ENCODE assay signal across 7 cellular contexts in the genomic region with DNA sequence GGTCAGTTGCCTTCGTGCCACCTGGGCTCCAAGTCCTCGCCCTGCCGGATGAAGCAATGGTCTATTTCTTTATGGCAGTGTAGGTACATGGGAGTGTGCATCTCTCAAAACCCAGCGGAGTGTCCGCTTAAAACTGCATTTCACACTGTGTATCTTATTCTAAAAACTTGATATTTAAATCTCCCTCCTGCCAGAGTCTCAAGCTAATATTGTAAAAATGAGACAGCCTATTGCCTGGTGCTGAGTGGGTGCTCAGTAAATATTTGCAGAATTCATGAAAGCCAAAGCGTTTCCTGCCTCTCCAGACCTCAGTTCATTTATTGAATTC. TPM values are rescaled to one million over a fixed set of nuclear protein-coding genes. Genes with fewer than 3 reads are reported as not detected.
DNase-seq lines count a peak whose midpoint lies in the region; ATAC-seq lines count a peak whose summit lies in the region.

No MANE protein-coding gene starts in this region.

- H3K4me3 ChIP-seq in NT2/D1 (ENCODE audit: insufficient read length, low read depth) (peak overlapping the region; percentile 33), trophoblast cell (ENCODE audit: low read depth, low read length) (peak overlapping the region; percentile 73)

- H3K4me1 ChIP-seq in NT2/D1 (ENCODE audit: insufficient read depth, insufficient read length) (peaks cover 6% of the 10 kb centered on the region), trophoblast cell (ENCODE audit: control insufficient read depth in 1 of 2, insufficient read depth in 2 of 2, low read length in 2 of 2) (peaks cover 8 to 15% of the 10 kb centered on the region in 2 experiments)

- peak overlapping the region; percentile 79 for H3K4me2 ChIP-seq in trophoblast cell (ENCODE audit: low read length)

- H3K27me3 ChIP-seq in NT2/D1 (ENCODE audit: insufficient read depth, insufficient read length) (peaks cover 6% of the 10 kb centered on the region), trophoblast cell (ENCODE audit: insufficient read depth, low read length) (no peaks in the 10 kb centered on the region)

- H3K27ac ChIP-seq in epithelial cell of prostate (peak overlapping the region; percentile 66), trophoblast cell (ENCODE audit: low read depth, low read length) (no peak overlapping the region)

- no peak overlapping the region for H3K23ac ChIP-seq in trophoblast cell (ENCODE audit: low read length)

- H3K79me1 ChIP-seq in trophoblast cell (ENCODE audit: low read length) = peaks cover 13% of the 10 kb centered on the region

- H4K91ac ChIP-seq in trophoblast cell (ENCODE audit: low read depth, low read length) = no peak overlapping the region

- no peak overlapping the region for H2BK12ac ChIP-seq in trophoblast cell (ENCODE audit: low read length)

- no peak for DNase-seq in NT2/D1 (ENCODE audit: low read depth, low spot score)
- no peak for DNase-seq in epithelial cell of prostate (ENCODE audit: low read depth, low spot score)
- DNase-seq in trophoblast cell = peak in 1 of 2 donors; percentile 27
- DNase-seq in NCI-H82 (lab: John Stamatoyannopoulos, UW) = no peak
- DNase-seq in iPS-NIHi7 (ENCODE audit: extremely low spot score) = no peak
- DNase-seq in AG08396 (ENCODE audit: low spot score) = no peak

- no peak overlapping the region for H3K18ac ChIP-seq in trophoblast cell (ENCODE audit: low read length)

- no peak overlapping the region for H2AK5ac ChIP-seq in trophoblast cell (ENCODE audit: low read length)

- no CpG with 5 or more reads among the region's 6 CpGs for whole genome bisulfite sequencing in trophoblast cell (ENCODE audit: extremely low coverage, insufficient coverage, insufficient read length)

- no peaks in the 10 kb centered on the region for H3K9me3 ChIP-seq in NT2/D1 (ENCODE audit: insufficient read depth, low read length)
- no peaks in the 10 kb centered on the region for H3K9me3 ChIP-seq in trophoblast cell (ENCODE audit: insufficient read depth, low read depth, low read length)

- H2BK120ac ChIP-seq in trophoblast cell (ENCODE audit: insufficient read depth, low read length, poor library complexity) = no peak overlapping the region

- H2AFZ ChIP-seq in trophoblast cell (ENCODE audit: insufficient read depth, low read length, poor library complexity) = peak overlapping the region; percentile 83

- peaks cover 2% of the 10 kb centered on the region for H3K36me3 ChIP-seq in NT2/D1 (ENCODE audit: insufficient read depth, insufficient read length, low read length)
- no peaks in the 10 kb centered on the region for H3K36me3 ChIP-seq in trophoblast cell (ENCODE audit: control insufficient read depth in 1 of 2, insufficient read depth in 2 of 2, low read length in 2 of 2)

- H4K8ac ChIP-seq in trophoblast cell (ENCODE audit: low read depth, low read length) = peak overlapping the region; percentile 73

- H2BK5ac ChIP-seq in trophoblast cell (ENCODE audit: low read depth, low read length, poor library complexity) = no peak overlapping the region

- H3K9ac ChIP-seq in NT2/D1 (ENCODE audit: insufficient read length, low read depth) (peak overlapping the region; percentile 62), trophoblast cell (ENCODE audit: low read length) (no peak overlapping the region)

- H4K12ac ChIP-seq in trophoblast cell (ENCODE audit: low read depth, low read length) = no peak overlapping the region

- H3K4ac ChIP-seq in trophoblast cell (ENCODE audit: low read depth, low read length) = no peak overlapping the region

- ATAC-seq in GM21381 (IDR thresholded peaks at IDR 0.05; ENCODE audit: unreplicated experiment) = peak; percentile 6

- peaks cover 7% of the 10 kb centered on the region for H3K79me2 ChIP-seq in trophoblast cell (ENCODE audit: control insufficient read depth, insufficient read depth, low read length, poor library complexity)

- no peak overlapping the region for H3K14ac ChIP-seq in trophoblast cell (ENCODE audit: low read length)

RNA-seq across cellular contexts. Expression of gene TBC1D2B, which starts 0.3 kb away (rescaled TPM):
- 16.7 and 16.9 TPM in 2 replicates for polyA plus RNA-seq in trophoblast cell (2013)

RNA-seq across cellular contexts. Expression of gene SH2D7, which starts 14.5 kb away (rescaled TPM):
- 0.14 and 0.19 TPM in 2 replicates for polyA plus RNA-seq in trophoblast cell (2013)

RNA-seq across cellular contexts. Expression of gene CIB2, which starts 53.4 kb away (rescaled TPM):
- 16.6 and 16.7 TPM in 2 replicates for polyA plus RNA-seq in trophoblast cell (2013)
